ENCODE assay signal across 28 cellular contexts in genomic region chr16:19443659-19444058, GRCh38. TPM values are rescaled to one million over a fixed set of nuclear protein-coding genes. Genes with fewer than 3 reads are reported as not detected.
"Had no signal": no experiment of that assay in that cellular context is flagged by ENCODE, and none has a peak within 500 bp of the region (broad histone marks: within the 10 kb centered on the region; RNA-seq: fewer than 3 reads in every experiment).

No MANE protein-coding gene starts in this region.

- H3K36me3 Mint-ChIP-seq: mesothelial cell of epicardium had no signal

- H3K27ac ChIP-seq: coronary artery, dorsolateral prefrontal cortex, esophagus squamous epithelium, gastrocnemius medialis, heart right ventricle, left lung, lower lobe of right lung had no signal

- DNase-seq: dermis blood vessel endothelial cell; dorsolateral prefrontal cortex; effector CD4-positive, alpha-beta T cell; effector memory CD4-positive, alpha-beta T cell; esophagus squamous epithelium; foreskin fibroblast; foreskin melanocyte; gastrocnemius medialis; glutamatergic neuron; head of caudate nucleus; heart right ventricle; hippocampal formation; left cardiac atrium; left lung; left ventricle myocardium superior; lower lobe of right lung; mesenchymal stem cell; mucosa of descending colon had no signal

- H3K4me1 ChIP-seq: esophagus squamous epithelium, gastrocnemius medialis, heart right ventricle, left lung, lower lobe of right lung had no signal

- ATAC-seq: esophagus mucosa, gastrocnemius medialis, heart right ventricle, left cardiac atrium, left lung, left ventricle myocardium superior, lower lobe of right lung, mucosa of descending colon had no signal

- FAIRE-seq: colon, endothelial cell of umbilical vein, islet of Langerhans, keratinocyte had no signal

- H3K4me3 ChIP-seq: coronary artery, dorsolateral prefrontal cortex, esophagus squamous epithelium, gastrocnemius medialis, heart right ventricle, left lung, lower lobe of right lung, mucosa of descending colon had no signal

- H3K9me3 ChIP-seq: gastrocnemius medialis, left lung, lower lobe of right lung, mucosa of descending colon had no signal

- H3K27ac Mint-ChIP-seq: mesothelial cell of epicardium had no signal

- H3K27me3 ChIP-seq: esophagus squamous epithelium, gastrocnemius medialis, left lung had no signal

- H3K36me3 ChIP-seq: esophagus squamous epithelium, gastrocnemius medialis, heart right ventricle had no signal

- H3K4me3 Mint-ChIP-seq: mesothelial cell of epicardium had no signal

- H3K4me1 Mint-ChIP-seq: mesothelial cell of epicardium had no signal

RNA-seq across cellular contexts. Expression of gene TMC5, which starts 26.0 kb away (rescaled TPM):
- total RNA-seq: dermis blood vessel endothelial cell, endothelial cell of umbilical vein, glomerular endothelial cell, left ventricle myocardium superior, lung microvascular endothelial cell, myocyte had no signal
- polyA plus RNA-seq: endothelial cell of umbilical vein had no signal
